1 cellular context compared by ENCODE assay signal in the genomic region with DNA sequence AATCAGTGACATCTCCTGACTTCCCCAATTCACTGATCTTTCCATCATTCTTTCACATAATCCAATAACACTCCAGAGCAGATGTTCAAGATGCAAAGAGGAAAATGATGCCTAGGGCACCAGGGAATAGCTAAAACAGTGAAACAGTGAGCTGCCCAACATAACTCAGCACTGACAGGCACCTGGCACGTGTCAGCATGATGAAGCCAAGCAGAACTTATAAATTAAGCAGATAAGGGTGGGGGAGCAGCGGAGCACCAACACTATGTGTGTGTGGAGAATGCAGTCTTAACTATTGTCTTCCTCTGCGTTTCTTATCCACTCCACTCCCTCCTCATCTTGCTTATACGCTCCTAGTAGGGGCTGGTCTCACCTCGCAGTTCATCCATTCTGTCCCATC.
TF ChIP-seq lines count a peak whose summit lies in the region.

No MANE protein-coding gene starts in this region.

TF ChIP-seq in K562, 482 proteins besides CTCF, POLR2A, EP300 and RAD21 (continued from another document):
- peak; percentile 44; the same call in 1 of the 2 replicates for TF ChIP-seq BHLHE40 (IDR thresholded peaks at IDR 0.05; ENCODE audit: low read length)
- TF ChIP-seq ZNF561 (CRISPR knock-in tag; conservative IDR thresholded peaks at IDR 0.05), result no peak
- no peak for TF ChIP-seq SP2 (IDR thresholded peaks at IDR 0.05; ENCODE audit: extremely low read depth, low read depth, low read length, poor library complexity, severe bottlenecking)
- no peak for TF ChIP-seq NUFIP1 (IDR thresholded peaks at IDR 0.05; ENCODE audit: partially characterized antibody)
- TF ChIP-seq TAF9B (IDR thresholded peaks at IDR 0.05; ENCODE audit: partially characterized antibody), result no peak
